8 cellular contexts compared by ENCODE assay signal in genomic region chr21:39125752-39126485, GRCh38. TPM values are rescaled to one million over a fixed set of nuclear protein-coding genes. Genes with fewer than 3 reads are reported as not detected.
DNase-seq lines count a peak whose midpoint lies in the region; ATAC-seq and TF ChIP-seq lines count a peak whose summit lies in the region.

No MANE protein-coding gene starts in this region.

- TF ChIP-seq EP300 in suprapubic skin (IDR thresholded peaks at IDR 0.05): no peak

- TF ChIP-seq POLR2A in suprapubic skin (IDR thresholded peaks at IDR 0.05): no peak
- TF ChIP-seq POLR2A in GM18505 (IDR thresholded peaks at IDR 0.05; ENCODE audit: borderline replicate concordance, extremely low read depth, insufficient read depth, insufficient read length): no peak

- peaks cover 7% of the 10 kb centered on the region for H3K4me1 ChIP-seq in suprapubic skin

- WGBS in suprapubic skin: 48% methylated on average over 7 of the region's 7 CpGs

- H3K9me3 ChIP-seq in suprapubic skin: no peaks in the 10 kb centered on the region

- H3K27me3 ChIP-seq in brain microvascular endothelial cell (replicated peaks): no peaks in the 10 kb centered on the region
- H3K27me3 ChIP-seq in suprapubic skin: no peaks in the 10 kb centered on the region

- ATAC-seq in GM18505 (IDR thresholded peaks at IDR 0.05; ENCODE audit: unreplicated experiment): no peak

- H3K27ac ChIP-seq in brain microvascular endothelial cell (no peak overlapping the region), suprapubic skin (no peak overlapping the region)

- H3K4me3 ChIP-seq in brain microvascular endothelial cell (ENCODE audit: low read depth, low read length): no peak overlapping the region
- H3K4me3 ChIP-seq in suprapubic skin: no peak overlapping the region

- H3K36me3 ChIP-seq in brain microvascular endothelial cell (replicated peaks) (no peaks in the 10 kb centered on the region), suprapubic skin (no peaks in the 10 kb centered on the region)

- peak; percentile 81 for TF ChIP-seq CTCF in brain microvascular endothelial cell (IDR thresholded peaks at IDR 0.05; ENCODE audit: low read depth, low read length, missing control alignments)
- peak; percentile 21 to 61 for TF ChIP-seq CTCF in suprapubic skin (IDR thresholded peaks at IDR 0.05)

- DNase-seq in DMS114 treated with DMSO at 0.1 percent for 48 hours (lab: John Stamatoyannopoulos, UW; ENCODE audit: unreplicated experiment) (peak; percentile 17), HuH-7 (ENCODE audit: low spot score) (peak; percentile 55), NCI-H82 (lab: John Stamatoyannopoulos, UW) (peak; percentile 76), brain microvascular endothelial cell (peak; percentile 52), iris pigment epithelial cell (ENCODE audit: low read depth) (peak; percentile 81), suprapubic skin (ENCODE audit: low spot score in 2 of 2) (no peak), GM19240 (ENCODE audit: insufficient read length, low spot score) (no peak)

- in situ Hi-C loops in brain microvascular endothelial cell (cut with HindIII; ENCODE audit: low pct_ligation_motif_present, low sequenced_read_pairs): no loop called here

RNA-seq across cellular contexts. Expression of gene PSMG1, which starts 57.3 kb away (rescaled TPM):
- total RNA-seq in suprapubic skin: 10 to 100 TPM; 22.5 to 33.4 (median 28.1) TPM

Comparison
In these comparisons a context has a peak if more than half of its experiments do, and no peak if none do; other contexts are left out.
1. DNase-seq: peak in DMS114 treated with DMSO at 0.1 percent for 48 hours (single experiment), HuH-7 (single experiment), NCI-H82 (single experiment), brain microvascular endothelial cell (single experiment) and iris pigment epithelial cell (single experiment); none in suprapubic skin (0 of 2) and GM19240 (single experiment).